Comparison of ENCODE assay signal across 14 cellular contexts in the genomic region with DNA sequence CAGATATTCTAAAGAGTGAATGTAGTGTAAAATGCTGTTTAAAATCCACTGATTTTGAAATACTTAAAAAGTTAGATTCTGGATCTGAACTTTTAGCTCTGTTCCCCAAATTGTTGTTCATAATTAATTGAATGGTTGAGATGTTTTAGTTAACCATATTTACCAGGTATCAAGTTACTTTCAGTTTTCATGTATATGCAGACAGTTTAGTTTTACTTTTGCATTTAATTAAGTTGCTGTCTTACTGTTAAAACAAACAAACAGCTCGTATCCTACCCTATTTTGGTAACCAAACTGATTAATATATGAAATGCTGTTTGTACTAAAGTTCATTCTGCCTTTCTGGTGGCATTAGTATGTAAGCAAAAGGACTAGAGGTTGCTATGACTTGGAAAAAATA. TPM values are rescaled to one million over a fixed set of nuclear protein-coding genes. Genes with fewer than 3 reads are reported as not detected.
DNase-seq lines count a peak whose midpoint lies in the region; ATAC-seq and TF ChIP-seq lines count a peak whose summit lies in the region.
"Had no signal": no experiment of that assay in that cellular context is flagged by ENCODE, and none has a peak within 500 bp of the region (broad histone marks: within the 10 kb centered on the region; RNA-seq: fewer than 3 reads in every experiment).

No MANE protein-coding gene starts in this region.

- POLR2A ChIA-PET in activated CD4-positive, alpha-beta T cell treated with anti-CD3 and anti-CD28 coated beads, Interleukin-2, amount 10 ng/mL, durations not matched to agents 7 days and 5 days (lab: Charles Lee), result interaction anchor here (0.9 kb wide), 1 partner anchor 40 kb away, joined by 3 read pairs; a partner anchor contains a TSS
- POLR2A ChIA-PET in activated CD4-positive, alpha-beta memory T cell treated with anti-CD3 and anti-CD28 coated beads, Interleukin-2, amount 10 ng/mL, durations not matched to agents 7 days and 5 days (lab: Charles Lee), result interaction anchor here (0.7 to 1.6 kb wide), 8 partner anchors 9 to 40 kb away, joined by 3 to 8 read pairs (median 4); a partner anchor contains a TSS

- ATAC-seq in HG02973 (IDR thresholded peaks at IDR 0.05; ENCODE audit: unreplicated experiment), result peak; percentile 64
- no peak for ATAC-seq in HG02571 (IDR thresholded peaks at IDR 0.05; ENCODE audit: unreplicated experiment)
- ATAC-seq in HG02840 (IDR thresholded peaks at IDR 0.05; ENCODE audit: low FRiP score, unreplicated experiment), result no peak
- ATAC-seq: heart right ventricle, mucosa of descending colon had no signal

- peaks cover 31% of the 10 kb centered on the region for H3K36me3 Mint-ChIP-seq in activated CD4-positive, alpha-beta T cell treated with anti-CD3 and anti-CD28 coated beads, Interleukin-2, amount 10 ng/mL, durations not matched to agents 7 days and 5 days (ENCODE audit: low read depth)
- peaks cover 22% of the 10 kb centered on the region for H3K36me3 Mint-ChIP-seq in activated CD4-positive, alpha-beta memory T cell treated with anti-CD3 and anti-CD28 coated beads, Interleukin-2, amount 10 ng/mL, durations not matched to agents 7 days and 5 days (ENCODE audit: low read depth)
- peaks cover 15% of the 10 kb centered on the region for H3K36me3 Mint-ChIP-seq in osteocyte (ENCODE audit: unreplicated experiment)

- peak overlapping the region; percentile 78 for H3K27ac Mint-ChIP-seq in activated CD4-positive, alpha-beta T cell treated with anti-CD3 and anti-CD28 coated beads, Interleukin-2, amount 10 ng/mL, durations not matched to agents 7 days and 5 days
- H3K27ac Mint-ChIP-seq in activated CD4-positive, alpha-beta memory T cell treated with anti-CD3 and anti-CD28 coated beads, Interleukin-2, amount 10 ng/mL, durations not matched to agents 7 days and 5 days, result peak overlapping the region; percentile 17
- H3K27ac Mint-ChIP-seq in osteocyte (ENCODE audit: unreplicated experiment), result peak overlapping the region; percentile 76

- H3K4me3 Mint-ChIP-seq in activated CD4-positive, alpha-beta T cell treated with anti-CD3 and anti-CD28 coated beads, Interleukin-2, amount 10 ng/mL, durations not matched to agents 7 days and 5 days, result peak overlapping the region; percentile 60
- H3K4me3 Mint-ChIP-seq in activated CD4-positive, alpha-beta memory T cell treated with anti-CD3 and anti-CD28 coated beads, Interleukin-2, amount 10 ng/mL, durations not matched to agents 7 days and 5 days, result peak overlapping the region; percentile 12
- no peak overlapping the region for H3K4me3 Mint-ChIP-seq in osteocyte (ENCODE audit: unreplicated experiment)

- peaks cover 52% of the 10 kb centered on the region for H3K4me1 Mint-ChIP-seq in activated CD4-positive, alpha-beta T cell treated with anti-CD3 and anti-CD28 coated beads, Interleukin-2, amount 10 ng/mL, durations not matched to agents 7 days and 5 days
- H3K4me1 Mint-ChIP-seq in activated CD4-positive, alpha-beta memory T cell treated with anti-CD3 and anti-CD28 coated beads, Interleukin-2, amount 10 ng/mL, durations not matched to agents 7 days and 5 days, result peaks cover 43% of the 10 kb centered on the region
- peaks cover 52% of the 10 kb centered on the region for H3K4me1 Mint-ChIP-seq in osteocyte (ENCODE audit: unreplicated experiment)

- no peak for TF ChIP-seq CTCF in osteocyte (IDR thresholded peaks at IDR 0.05)

- CTCF ChIA-PET in activated CD4-positive, alpha-beta T cell treated with anti-CD3 and anti-CD28 coated beads, Interleukin-2, amount 10 ng/mL, durations not matched to agents 7 days and 5 days (lab: Charles Lee), result interaction anchor here (1.3 to 1.7 kb wide), 3 partner anchors 14 to 28 kb away, joined by 3 read pairs; no protein-coding TSS in a partner anchor
- CTCF ChIA-PET in activated CD4-positive, alpha-beta memory T cell treated with anti-CD3 and anti-CD28 coated beads, Interleukin-2, amount 10 ng/mL, durations not matched to agents 7 days and 5 days (lab: Charles Lee), result interaction anchor here (0.9 to 3.3 kb wide), 7 partner anchors 9 to 72 kb away, joined by 3 to 20 read pairs (median 3); a partner anchor contains a TSS

- no peaks in the 10 kb centered on the region for H3K27me3 Mint-ChIP-seq in activated CD4-positive, alpha-beta T cell treated with anti-CD3 and anti-CD28 coated beads, Interleukin-2, amount 10 ng/mL, durations not matched to agents 7 days and 5 days
- H3K27me3 Mint-ChIP-seq in activated CD4-positive, alpha-beta memory T cell treated with anti-CD3 and anti-CD28 coated beads, Interleukin-2, amount 10 ng/mL, durations not matched to agents 7 days and 5 days, result no peaks in the 10 kb centered on the region
- H3K27me3 Mint-ChIP-seq in osteocyte (ENCODE audit: unreplicated experiment), result no peaks in the 10 kb centered on the region

- no peaks in the 10 kb centered on the region for H3K9me3 Mint-ChIP-seq in activated CD4-positive, alpha-beta T cell treated with anti-CD3 and anti-CD28 coated beads, Interleukin-2, amount 10 ng/mL, durations not matched to agents 7 days and 5 days
- H3K9me3 Mint-ChIP-seq in activated CD4-positive, alpha-beta memory T cell treated with anti-CD3 and anti-CD28 coated beads, Interleukin-2, amount 10 ng/mL, durations not matched to agents 7 days and 5 days, result no peaks in the 10 kb centered on the region
- H3K9me3 Mint-ChIP-seq in osteocyte (ENCODE audit: unreplicated experiment), result no peaks in the 10 kb centered on the region

- DNase-seq in activated CD4-positive, alpha-beta T cell treated with anti-CD3 and anti-CD28 coated beads, Interleukin-2, amount 10 ng/mL, durations not matched to agents 7 days and 5 days, result no peak
- DNase-seq in activated CD4-positive, alpha-beta T cell treated with anti-CD3 and anti-CD28 coated beads, Interleukin-2, amount 50 U/mL, for 4 hours, result no peak
- DNase-seq in activated CD4-positive, alpha-beta memory T cell treated with anti-CD3 and anti-CD28 coated beads, Interleukin-2, amount 10 ng/mL, durations not matched to agents 7 days and 5 days, result no peak
- DNase-seq in osteocyte (ENCODE audit: extremely low spot score, unreplicated experiment), result no peak
- DNase-seq in MV-4-11 (lab: John Stamatoyannopoulos, UW), result no peak
- DNase-seq: ACHN; activated naive CD4-positive, alpha-beta T cell treated with Interleukin-2 at 50 U/mL for 16 hours; heart right ventricle; mucosa of descending colon; NCI-H1092 had no signal

RNA-seq across cellular contexts. Expression of a gene that starts 39.3 kb away (rescaled TPM):
- total RNA-seq in activated CD4-positive, alpha-beta T cell treated with anti-CD3 and anti-CD28 coated beads, Interleukin-2, amount 10 ng/mL, durations not matched to agents 7 days and 5 days, result not detected
- total RNA-seq in activated CD4-positive, alpha-beta memory T cell treated with anti-CD3 and anti-CD28 coated beads, Interleukin-2, amount 10 ng/mL, durations not matched to agents 7 days and 5 days, result not detected
- total RNA-seq in osteocyte, result not detected in 2 replicates
- total RNA-seq: heart right ventricle, mucosa of descending colon, smooth muscle cell had no signal

Comparison
In these comparisons a context has a peak if more than half of its experiments do, and no peak if none do; other contexts are left out.
1. H3K27ac Mint-ChIP-seq: peak in every context shown above with its lines; median percentile 78 in activated CD4-positive, alpha-beta T cell treated with anti-CD3 and anti-CD28 coated beads, Interleukin-2, amount 10 ng/mL, durations not matched to agents 7 days and 5 days; 76 in osteocyte; 17 in activated CD4-positive, alpha-beta memory T cell treated with anti-CD3 and anti-CD28 coated beads, Interleukin-2, amount 10 ng/mL, durations not matched to agents 7 days and 5 days.